ENCODE assay signal across 17 cellular contexts in the genomic region with DNA sequence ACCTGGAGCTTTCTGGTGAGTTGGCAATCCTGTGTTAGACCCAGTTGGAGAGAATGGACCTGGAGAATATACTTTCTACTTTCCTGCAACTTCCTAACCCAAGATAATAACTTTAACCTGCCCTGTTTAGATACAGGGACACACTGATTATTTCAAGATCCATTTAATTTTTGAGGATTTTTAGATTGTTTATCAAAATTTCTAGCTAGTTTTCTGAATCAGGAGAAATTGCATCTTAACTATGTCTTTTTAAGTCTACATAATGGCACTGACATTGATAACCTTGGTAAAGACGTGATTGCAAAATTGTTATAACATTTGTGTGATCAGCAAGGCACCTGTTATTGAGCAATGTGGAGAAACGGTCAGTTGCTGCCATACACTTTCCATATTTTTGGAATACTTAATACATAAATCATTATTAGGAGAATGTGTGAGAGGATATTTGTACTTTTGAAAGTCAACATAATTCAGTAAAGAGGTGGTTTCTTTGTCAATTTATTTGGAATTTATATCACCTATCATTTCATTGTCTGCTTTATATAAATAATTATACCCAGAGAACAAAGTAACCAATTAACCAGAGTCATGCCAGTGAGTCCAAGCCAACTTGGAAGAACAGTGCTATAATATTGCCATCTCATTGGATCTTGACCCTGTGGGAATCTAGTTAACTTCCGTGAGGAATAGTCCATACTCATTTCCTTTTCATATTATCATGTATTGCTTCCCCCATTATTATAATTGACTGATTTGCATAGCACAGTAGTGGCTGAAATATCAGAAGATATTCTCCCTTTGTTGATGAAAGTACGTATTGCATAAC. TPM values are rescaled to one million over a fixed set of nuclear protein-coding genes. Genes with fewer than 3 reads are reported as not detected.
DNase-seq lines count a peak whose midpoint lies in the region; ATAC-seq and TF ChIP-seq lines count a peak whose summit lies in the region.
"Had no signal": no experiment of that assay in that cellular context is flagged by ENCODE, and none has a peak within 500 bp of the region (broad histone marks: within the 10 kb centered on the region; RNA-seq: fewer than 3 reads in every experiment).

No MANE protein-coding gene starts in this region.

- H3K9me2 ChIP-seq in Loucy (replicated peaks; ENCODE audit: low read depth, low read length): no peaks in the 10 kb centered on the region

- TF ChIP-seq EP300 in tibial nerve (IDR thresholded peaks at IDR 0.05): no peak

- H3K4me1 ChIP-seq in Loucy (ENCODE audit: insufficient read depth, low read length, poor library complexity, severe bottlenecking) (peaks cover 7% of the 10 kb centered on the region), endodermal cell (ENCODE audit: control insufficient read depth, insufficient read depth, low read length) (no peaks in the 10 kb centered on the region), tibial nerve (peaks cover 0 to 19% (median 0%) of the 10 kb centered on the region in 4 donors)
- H3K4me1 ChIP-seq: SJCRH30 had no signal

- TF ChIP-seq CTCF in CD4-positive, alpha-beta T cell (IDR thresholded peaks at IDR 0.05): peak; percentile 35
- TF ChIP-seq CTCF in Loucy (conservative IDR thresholded peaks at IDR 0.05; ENCODE audit: low read length) (0 out of 2 replicates have a peak, but pooled peaks have one; percentile 27), endodermal cell (conservative IDR thresholded peaks at IDR 0.05) (peak; percentile 6), osteocyte (IDR thresholded peaks at IDR 0.05) (peak; percentile 11), tibial nerve (IDR thresholded peaks at IDR 0.05) (peak in 1 of 5 experiments; percentile 3)

- no peak overlapping the region for H3K27ac ChIP-seq in CD4-positive, alpha-beta T cell (ENCODE audit: low read depth, low read length)
- no peak overlapping the region for H3K27ac ChIP-seq in endodermal cell (ENCODE audit: low read depth, low read length)
- H3K27ac ChIP-seq in tibial nerve: no peak overlapping the region
- H3K27ac ChIP-seq: coronary artery, neutrophil, SJCRH30 had no signal

- no peak for DNase-seq in CD4-positive, alpha-beta T cell
- DNase-seq in endodermal cell (no peak), osteocyte (ENCODE audit: extremely low spot score, unreplicated experiment) (no peak), tibial nerve (ENCODE audit: low spot score in 2 of 2) (no peak), NCI-H128 (lab: John Stamatoyannopoulos, UW; ENCODE audit: unreplicated experiment) (no peak), NCI-H748 (lab: John Stamatoyannopoulos, UW; ENCODE audit: unreplicated experiment) (no peak)
- no peak for DNase-seq in stimulated activated CD4-positive, alpha-beta T cell treated with anti-CD3 and anti-CD28 coated beads, Interleukin-2, amount 100 ng/mL, for 24 hours

- CTCF ChIA-PET in CD4-positive, alpha-beta T cell (lab: Charles Lee): interaction anchor here (0.6 to 1.8 kb wide), 23 partner anchors 9 to 269 kb away, joined by 3 to 18 read pairs (median 4); a partner anchor contains a TSS

- no peaks in the 10 kb centered on the region for H3K27me3 ChIP-seq in CD4-positive, alpha-beta T cell (ENCODE audit: control insufficient read depth, insufficient read depth, low read length)
- H3K27me3 ChIP-seq in Loucy (ENCODE audit: insufficient read depth, low read length, poor library complexity, severe bottlenecking) (no peaks in the 10 kb centered on the region), endodermal cell (ENCODE audit: control insufficient read depth, insufficient read depth, low read length, poor library complexity, severe bottlenecking) (no peaks in the 10 kb centered on the region), tibial nerve (no peaks in the 10 kb centered on the region)
- H3K27me3 ChIP-seq: neutrophil, sigmoid colon, SJCRH30 had no signal

- no peaks in the 10 kb centered on the region for H3K9me3 Mint-ChIP-seq in CD4-positive, alpha-beta T cell
- no peaks in the 10 kb centered on the region for H3K9me3 Mint-ChIP-seq in endodermal cell
- no peaks in the 10 kb centered on the region for H3K9me3 Mint-ChIP-seq in osteocyte (ENCODE audit: unreplicated experiment)
- H3K9me3 Mint-ChIP-seq: activated CD4-positive, alpha-beta memory T cell treated with anti-CD3 and anti-CD28 coated beads for 36 hours; activated naive CD4-positive, alpha-beta T cell treated with anti-CD3 and anti-CD28 coated beads, Interleukin-2, amount 10 ng/mL, durations not matched to agents 7 days and 5 days; activated T-cell treated with anti-CD3 and anti-CD28 coated beads, Interleukin-2, amount 50 U/mL, for 4 hours; T-helper 1 cell treated with Interleukin-12 subunit alpha and Interleukin-12 subunit beta and Interleukin-4 antibody, amounts not matched to agents 30 μg/mL and 1 μg/mL, for 36 hours had no signal

- H3K36me3 ChIP-seq in Loucy (ENCODE audit: insufficient read depth, low read length) (no peaks in the 10 kb centered on the region), endodermal cell (ENCODE audit: control insufficient read depth, insufficient read depth, low read length) (peaks cover 5% of the 10 kb centered on the region), tibial nerve (peaks cover 0 to 25% (median 0%) of the 10 kb centered on the region in 3 donors)
- H3K36me3 ChIP-seq: SJCRH30, WERI-Rb-1 had no signal

- POLR2A ChIA-PET in CD4-positive, alpha-beta T cell (lab: Charles Lee): interaction anchor here (0.8 to 1.7 kb wide), 10 partner anchors 10 to 229 kb away, joined by 3 to 17 read pairs (median 5); a partner anchor contains a TSS

- H3K27me3 Mint-ChIP-seq in CD4-positive, alpha-beta T cell: no peaks in the 10 kb centered on the region
- H3K27me3 Mint-ChIP-seq in endodermal cell (ENCODE audit: insufficient read depth) (no peaks in the 10 kb centered on the region), osteocyte (ENCODE audit: unreplicated experiment) (no peaks in the 10 kb centered on the region)
- H3K27me3 Mint-ChIP-seq: activated CD4-positive, alpha-beta memory T cell treated with anti-CD3 and anti-CD28 coated beads for 36 hours; activated naive CD4-positive, alpha-beta T cell treated with anti-CD3 and anti-CD28 coated beads, Interleukin-2, amount 10 ng/mL, durations not matched to agents 7 days and 5 days had no signal

- H3K4me1 Mint-ChIP-seq in CD4-positive, alpha-beta T cell (ENCODE audit: low read depth): peaks cover 14% of the 10 kb centered on the region
- H3K4me1 Mint-ChIP-seq in endodermal cell (peaks cover 6% of the 10 kb centered on the region), osteocyte (ENCODE audit: unreplicated experiment) (peaks cover 4% of the 10 kb centered on the region)

- H3F3A ChIP-seq in Loucy (ENCODE audit: low read depth): no peaks in the 10 kb centered on the region

- no peak overlapping the region for H3K4me3 Mint-ChIP-seq in CD4-positive, alpha-beta T cell
- H3K4me3 Mint-ChIP-seq in endodermal cell (no peak overlapping the region), osteocyte (ENCODE audit: unreplicated experiment) (no peak overlapping the region)
- H3K4me3 Mint-ChIP-seq: activated CD4-positive, alpha-beta memory T cell treated with anti-CD3 and anti-CD28 coated beads for 36 hours; activated naive CD4-positive, alpha-beta T cell treated with anti-CD3 and anti-CD28 coated beads, Interleukin-2, amount 10 ng/mL, durations not matched to agents 7 days and 5 days; activated T-cell treated with anti-CD3 and anti-CD28 coated beads, Interleukin-2, amount 50 U/mL, for 4 hours; T-helper 1 cell treated with Interleukin-12 subunit alpha and Interleukin-12 subunit beta and Interleukin-4 antibody, amounts not matched to agents 30 μg/mL and 1 μg/mL, for 36 hours had no signal

- intact Hi-C loops in CD4-positive, alpha-beta T cell (cut with DNase I, micrococcal nuclease): loop anchor here (1.0 kb wide), 3 partner anchors 52 to 231 kb away; no protein-coding TSS in a partner anchor

- 87 to 100% methylated on average over 2 to 3 of the region's 4 CpGs for WGBS in endodermal cell (ENCODE audit: insufficient coverage in 1 of 2, insufficient read length in 1 of 2), 2 experiments
- 66 to 67% methylated on average over 4 of the region's 4 CpGs for WGBS in tibial nerve, 2 donors

- peaks cover 13% of the 10 kb centered on the region for H3K36me3 Mint-ChIP-seq in CD4-positive, alpha-beta T cell (ENCODE audit: low read depth)
- H3K36me3 Mint-ChIP-seq in endodermal cell (ENCODE audit: low read depth) (peaks cover 3% of the 10 kb centered on the region), osteocyte (ENCODE audit: unreplicated experiment) (peaks cover 7% of the 10 kb centered on the region)
- H3K36me3 Mint-ChIP-seq: activated CD4-positive, alpha-beta memory T cell treated with anti-CD3 and anti-CD28 coated beads for 36 hours had no signal

- H3K4me3 ChIP-seq in Loucy (ENCODE audit: low read length, poor library complexity, severe bottlenecking) (no peak overlapping the region), endodermal cell (ENCODE audit: low read length) (no peak overlapping the region), tibial nerve (no peak overlapping the region)
- H3K4me3 ChIP-seq: coronary artery, sigmoid colon, SJCRH30 had no signal

- no peaks in the 10 kb centered on the region for H3K9me3 ChIP-seq in CD4-positive, alpha-beta T cell (ENCODE audit: control insufficient read depth, low read length)
- H3K9me3 ChIP-seq in Loucy (ENCODE audit: insufficient read depth, low read depth, low read length) (no peaks in the 10 kb centered on the region), endodermal cell (ENCODE audit: control insufficient read depth, low read length) (no peaks in the 10 kb centered on the region), tibial nerve (no peaks in the 10 kb centered on the region)
- H3K9me3 ChIP-seq: neutrophil, sigmoid colon, SJCRH30 had no signal

- no peaks in the 10 kb centered on the region for H4K20me1 ChIP-seq in Loucy (ENCODE audit: insufficient read depth, low read length, poor library complexity, severe bottlenecking)

- no peaks in the 10 kb centered on the region for H3K79me2 ChIP-seq in Loucy (ENCODE audit: insufficient read depth, low read length)

- H3K27ac Mint-ChIP-seq in CD4-positive, alpha-beta T cell: peak overlapping the region; percentile 24
- no peak overlapping the region for H3K27ac Mint-ChIP-seq in endodermal cell
- no peak overlapping the region for H3K27ac Mint-ChIP-seq in osteocyte (ENCODE audit: unreplicated experiment)
- H3K27ac Mint-ChIP-seq: activated CD4-positive, alpha-beta memory T cell treated with anti-CD3 and anti-CD28 coated beads for 36 hours; activated naive CD4-positive, alpha-beta T cell treated with anti-CD3 and anti-CD28 coated beads, Interleukin-2, amount 10 ng/mL, durations not matched to agents 7 days and 5 days had no signal

- H2AFZ ChIP-seq in Loucy (ENCODE audit: low read length): no peak overlapping the region

- ATAC-seq in CD4-positive, alpha-beta T cell (ENCODE audit: poor library complexity): no peak

- H3K9ac ChIP-seq in Loucy (ENCODE audit: low read depth, low read length, poor library complexity, severe bottlenecking): no peak overlapping the region
- no peak overlapping the region for H3K9ac ChIP-seq in endodermal cell (ENCODE audit: extremely low read depth, low read length, poor library complexity, severe bottlenecking)

- no peak overlapping the region for H3K4me2 ChIP-seq in Loucy (ENCODE audit: low read depth, low read length, poor library complexity, severe bottlenecking)

- no peak for TF ChIP-seq POLR2A in tibial nerve (IDR thresholded peaks at IDR 0.05)

RNA-seq across cellular contexts. Expression of a gene that starts 28.4 kb away (rescaled TPM):
- 10 to 100 TPM; 12.8 to 14.6 TPM for total RNA-seq in CD4-positive, alpha-beta T cell
- total RNA-seq in endodermal cell: 10 to 100 TPM; 31.2 to 36.3 TPM
- 58.2 TPM for polyA plus RNA-seq in endodermal cell (2013, experiment 1 of 2)
- polyA plus RNA-seq in endodermal cell (2013, experiment 2 of 2): 56.8 TPM
- 25.2 and 28.9 TPM in 2 replicates for total RNA-seq in osteocyte
- 10 to 100 TPM; 41.6 to 61.4 (median 46.3) TPM for total RNA-seq in tibial nerve

RNA-seq across cellular contexts. Expression of a gene that starts 45.3 kb away (rescaled TPM):
- total RNA-seq in CD4-positive, alpha-beta T cell: 10 to 100 TPM; 11.2 to 15.1 TPM
- total RNA-seq in endodermal cell (1 to 10 TPM; 2.2 to 3.4 TPM), osteocyte (20.1 and 21.3 TPM in 2 replicates), tibial nerve (10 to 100 TPM; 20.2 to 33.5 (median 30.6) TPM)
- 7.0 TPM for polyA plus RNA-seq in endodermal cell (2013, experiment 1 of 2)
- 6.9 TPM for polyA plus RNA-seq in endodermal cell (2013, experiment 2 of 2)

RNA-seq across cellular contexts. Expression of a gene that starts 59.7 kb away (rescaled TPM):
- not detected for total RNA-seq in CD4-positive, alpha-beta T cell
- total RNA-seq in endodermal cell (1 to 10 TPM in 1 of 2 donors, under 1 TPM in 1; 0.69 to 1.3 TPM), osteocyte (45.4 and 64.7 TPM in 2 replicates), tibial nerve (10 to 100 TPM; 19.8 to 32.9 (median 26.4) TPM)
- polyA plus RNA-seq in endodermal cell (2013, experiment 1 of 2): 3.7 TPM
- 4.1 TPM for polyA plus RNA-seq in endodermal cell (2013, experiment 2 of 2)
- total RNA-seq: activated CD4-positive, alpha-beta memory T cell treated with anti-CD3 and anti-CD28 coated beads for 36 hours had no signal

Comparison
In these comparisons a context has a peak if more than half of its experiments do, and no peak if none do; other contexts are left out.
1. RNA of a gene that starts 59.7 kb away (total RNA-seq): 45.4 to 64.7 TPM in osteocyte and 19.8 to 32.9 TPM in tibial nerve; 0.69 to 1.3 TPM in endodermal cell and not detected in CD4-positive, alpha-beta T cell; every median in the first group is over 4 times any median in the second.